Comparison of ENCODE assay signal across 14 cellular contexts in the genomic region with DNA sequence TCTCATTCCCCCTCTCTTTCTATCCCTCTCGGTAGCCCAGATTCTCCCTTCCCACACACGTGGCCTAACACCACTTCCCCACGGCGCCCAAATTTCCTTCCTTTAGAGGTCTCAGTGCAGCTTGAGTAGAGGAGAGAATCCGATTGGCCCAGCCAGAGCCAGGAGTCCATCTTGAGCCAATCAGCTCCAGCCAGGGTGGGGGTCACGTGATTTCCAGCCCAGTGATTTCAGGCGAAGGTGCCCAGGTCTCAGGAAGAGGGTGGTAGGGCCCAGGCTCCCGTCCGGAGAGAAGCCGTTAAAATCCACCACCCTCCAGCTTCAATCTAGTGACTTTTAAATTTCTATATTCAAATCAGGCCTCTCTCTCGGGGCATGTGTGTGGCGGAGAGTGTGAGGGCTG. TPM values are rescaled to one million over a fixed set of nuclear protein-coding genes. Genes with fewer than 3 reads are reported as not detected.
DNase-seq lines count a peak whose midpoint lies in the region; TF ChIP-seq lines count a peak whose summit lies in the region.
"Had no signal": no experiment of that assay in that cellular context is flagged by ENCODE, and none has a peak within 500 bp of the region (broad histone marks: within the 10 kb centered on the region; RNA-seq: fewer than 3 reads in every experiment).

No MANE protein-coding gene starts in this region.

- no peak overlapping the region for H3K4me3 Mint-ChIP-seq in neural progenitor cell

- no peak overlapping the region for H3K4me2 ChIP-seq in neural progenitor cell

- no peaks in the 10 kb centered on the region for H3K36me3 ChIP-seq in neural progenitor cell

- DNase-seq in NCI-H82 (lab: John Stamatoyannopoulos, UW) (peak; percentile 72), NCI-H82 treated with DMSO at 0.1 percent for 48 hours (lab: John Stamatoyannopoulos, UW; ENCODE audit: unreplicated experiment) (no peak), cerebellum (ENCODE audit: low spot score) (peak; percentile 34), neural progenitor cell (ENCODE audit: low spot score) (no peak), NCI-H446 treated with DMSO at 0.1 percent for 48 hours (lab: John Stamatoyannopoulos, UW) (no peak), kidney tubule cell (ENCODE audit: low spot score) (no peak)
- DNase-seq in Jurkat, Clone E6-1 (ENCODE audit: low read depth, low spot score): peak; percentile 11
- DNase-seq in NK-92 treated with Interleukin-12 subunit alpha and Interleukin-12 subunit beta, amount 100 ng/mL, for 24 hours (lab: John Stamatoyannopoulos, UW): no peak
- DNase-seq: 8988T, DMS53, IMR-90, MV-4-11, NCI-H1436 treated with DMSO at 0.1 percent for 48 hours, NCI-H2081 had no signal

- H2AFZ ChIP-seq in neural progenitor cell (replicated peaks): no peak overlapping the region

- H3K27me3 Mint-ChIP-seq in neural progenitor cell (ENCODE audit: insufficient read depth, low read depth): peaks cover 2% of the 10 kb centered on the region

- peak overlapping the region; percentile 86 for H3K27ac Mint-ChIP-seq in neural progenitor cell

- no peak overlapping the region for H3K9ac ChIP-seq in neural progenitor cell

- no peaks in the 10 kb centered on the region for H3K9me3 ChIP-seq in neural progenitor cell (ENCODE audit: low read depth)

- H3K27me3 ChIP-seq in neural progenitor cell: no peaks in the 10 kb centered on the region

- H3K79me2 ChIP-seq in neural progenitor cell (ENCODE audit: low read depth): no peaks in the 10 kb centered on the region

- H3K36me3 Mint-ChIP-seq in neural progenitor cell: no peaks in the 10 kb centered on the region

- no peaks in the 10 kb centered on the region for H4K20me1 ChIP-seq in neural progenitor cell (ENCODE audit: low read depth)

- H3K4me1 ChIP-seq in neural progenitor cell: no peaks in the 10 kb centered on the region

- no peak overlapping the region for H3K4me3 ChIP-seq in Jurkat, Clone E6-1 (ENCODE audit: low read length)
- H3K4me3 ChIP-seq in neural progenitor cell: no peak overlapping the region

- H3K9me3 Mint-ChIP-seq in neural progenitor cell: no peaks in the 10 kb centered on the region

- no peaks in the 10 kb centered on the region for H3F3A ChIP-seq in neural progenitor cell (ENCODE audit: low read depth)

- H3K27ac ChIP-seq in neural progenitor cell: no peak overlapping the region

- H3K4me1 Mint-ChIP-seq in neural progenitor cell: peaks cover 6% of the 10 kb centered on the region

- no peak for TF ChIP-seq CTCF in neural progenitor cell (IDR thresholded peaks at IDR 0.05)

RNA-seq across cellular contexts. Expression of a gene that starts 45.2 kb away (rescaled TPM):
- not detected for polyA plus RNA-seq in Jurkat, Clone E6-1 (2012; ENCODE audit: insufficient read depth, insufficient read length)
- total RNA-seq in cerebellum: not detected
- not detected in 2 replicates for total RNA-seq in neural progenitor cell (ENCODE audit: low replicate concordance)
- total RNA-seq: IMR-90 had no signal
- polyA plus RNA-seq: IMR-90 had no signal

Comparison
In these comparisons a context has a peak if more than half of its experiments do, and no peak if none do; other contexts are left out.
1. DNase-seq: peak in NCI-H82 (single experiment), Jurkat, Clone E6-1 (single experiment) and cerebellum (single experiment); none in NCI-H82 treated with DMSO at 0.1 percent for 48 hours (single experiment), neural progenitor cell (single experiment), NCI-H446 treated with DMSO at 0.1 percent for 48 hours (single experiment), NK-92 treated with Interleukin-12 subunit alpha and Interleukin-12 subunit beta, amount 100 ng/mL, for 24 hours (single experiment) and kidney tubule cell (single experiment).